In genomic region chr3:151169700-151170224, GRCh38 we compare ENCODE assay signal across 9 cellular contexts. TPM values are rescaled to one million over a fixed set of nuclear protein-coding genes. Genes with fewer than 3 reads are reported as not detected.
DNase-seq lines count a peak whose midpoint lies in the region; ATAC-seq and TF ChIP-seq lines count a peak whose summit lies in the region.
"Had no signal": no experiment of that assay in that cellular context is flagged by ENCODE, and none has a peak within 500 bp of the region (broad histone marks: within the 10 kb centered on the region; RNA-seq: fewer than 3 reads in every experiment).

No MANE protein-coding gene starts in this region.

- ATAC-seq in HG03565 (IDR thresholded peaks at IDR 0.05; ENCODE audit: unreplicated experiment) = peak; percentile 58
- peak; percentile 16 for ATAC-seq in activated CD8-positive, alpha-beta memory T cell treated with anti-CD3 and anti-CD28 coated beads, Interleukin-2, amount 10 ng/mL, durations not matched to agents 7 days and 5 days
- no peak for ATAC-seq in GM21619 (IDR thresholded peaks at IDR 0.05; ENCODE audit: unreplicated experiment)

- H3K27ac ChIP-seq in mucosa of rectum (ENCODE audit: low read depth in 2 of 2, low read length in 2 of 2) = peak overlapping the region; percentile 21 to 24
- H3K27ac ChIP-seq: epithelial cell of prostate had no signal

- no peak overlapping the region for H3K4me3 Mint-ChIP-seq in activated CD8-positive, alpha-beta memory T cell treated with anti-CD3 and anti-CD28 coated beads, Interleukin-2, amount 10 ng/mL, durations not matched to agents 7 days and 5 days
- H3K4me3 Mint-ChIP-seq in osteocyte (ENCODE audit: unreplicated experiment) = no peak overlapping the region

- no peaks in the 10 kb centered on the region for H3K9me3 ChIP-seq in mucosa of rectum (ENCODE audit: control insufficient read depth in 2 of 2, low read length in 2 of 2)

- peaks cover 0 to 3% of the 10 kb centered on the region in 2 donors for H3K4me1 ChIP-seq in mucosa of rectum (ENCODE audit: control insufficient read depth in 2 of 2, insufficient read depth in 2 of 2, low read length in 2 of 2)

- H3K27me3 ChIP-seq in mucosa of rectum (ENCODE audit: control insufficient read depth in 2 of 2, insufficient read depth in 2 of 2, low read length in 2 of 2) = no peaks in the 10 kb centered on the region

- H3K36me3 ChIP-seq in mucosa of rectum (ENCODE audit: control insufficient read depth in 2 of 2, insufficient read depth in 2 of 2, low read length in 2 of 2) = no peaks in the 10 kb centered on the region

- TF ChIP-seq CTCF in GM20000 (IDR thresholded peaks at IDR 0.05; ENCODE audit: extremely low read depth, missing control alignments) = no peak
- TF ChIP-seq CTCF in osteocyte (IDR thresholded peaks at IDR 0.05) = no peak

- peaks cover 51% of the 10 kb centered on the region for H3K4me1 Mint-ChIP-seq in activated CD8-positive, alpha-beta memory T cell treated with anti-CD3 and anti-CD28 coated beads, Interleukin-2, amount 10 ng/mL, durations not matched to agents 7 days and 5 days
- H3K4me1 Mint-ChIP-seq in osteocyte (ENCODE audit: unreplicated experiment) = no peaks in the 10 kb centered on the region

- peak overlapping the region; percentile 94 for H3K27ac Mint-ChIP-seq in activated CD8-positive, alpha-beta memory T cell treated with anti-CD3 and anti-CD28 coated beads, Interleukin-2, amount 10 ng/mL, durations not matched to agents 7 days and 5 days
- H3K27ac Mint-ChIP-seq in osteocyte (ENCODE audit: unreplicated experiment) = no peak overlapping the region

- H3K9me3 Mint-ChIP-seq in activated CD8-positive, alpha-beta memory T cell treated with anti-CD3 and anti-CD28 coated beads, Interleukin-2, amount 10 ng/mL, durations not matched to agents 7 days and 5 days (ENCODE audit: low read depth) = no peaks in the 10 kb centered on the region
- no peaks in the 10 kb centered on the region for H3K9me3 Mint-ChIP-seq in osteocyte (ENCODE audit: unreplicated experiment)

- no peaks in the 10 kb centered on the region for H3K27me3 Mint-ChIP-seq in activated CD8-positive, alpha-beta memory T cell treated with anti-CD3 and anti-CD28 coated beads, Interleukin-2, amount 10 ng/mL, durations not matched to agents 7 days and 5 days
- H3K27me3 Mint-ChIP-seq in osteocyte (ENCODE audit: unreplicated experiment) = no peaks in the 10 kb centered on the region

- H3K9ac ChIP-seq in mucosa of rectum (ENCODE audit: low read depth in 1 of 2, low read length in 2 of 2) = no peak overlapping the region

- H3K4me3 ChIP-seq in mucosa of rectum (ENCODE audit: low read length in 2 of 2) = no peak overlapping the region

- CTCF ChIA-PET in activated CD8-positive, alpha-beta memory T cell treated with anti-CD3 and anti-CD28 coated beads, Interleukin-2, amount 10 ng/mL, durations not matched to agents 7 days and 5 days (lab: Charles Lee) = interaction anchor here (2.6 to 6.1 kb wide), 6 partner anchors 13 to 109 kb away, joined by 12 to 118 read pairs (median 42); partner anchors contain the start of gene P2RY14

- DNase-seq in GM20000 (ENCODE audit: low spot score) (peak; percentile 14), osteocyte (ENCODE audit: extremely low spot score, unreplicated experiment) (no peak), GOT3 (lab: John Stamatoyannopoulos, UW) (no peak)
- DNase-seq in activated CD8-positive, alpha-beta memory T cell treated with anti-CD3 and anti-CD28 coated beads, Interleukin-2, amount 10 ng/mL, durations not matched to agents 7 days and 5 days = peak; percentile 57

- peaks cover 1% of the 10 kb centered on the region for H3K36me3 Mint-ChIP-seq in activated CD8-positive, alpha-beta memory T cell treated with anti-CD3 and anti-CD28 coated beads, Interleukin-2, amount 10 ng/mL, durations not matched to agents 7 days and 5 days
- no peaks in the 10 kb centered on the region for H3K36me3 Mint-ChIP-seq in osteocyte (ENCODE audit: unreplicated experiment)

RNA-seq across cellular contexts. Expression of gene GPR171, which starts 33.3 kb away (rescaled TPM):
- 100 to 1,000 TPM; 153 to 218 TPM for total RNA-seq in activated CD8-positive, alpha-beta memory T cell treated with anti-CD3 and anti-CD28 coated beads, Interleukin-2, amount 10 ng/mL, durations not matched to agents 7 days and 5 days
- total RNA-seq in osteocyte = not detected in 2 replicates
- total RNA-seq: NCI-H460 had no signal

Comparison
In these comparisons a context has a peak if more than half of its experiments do, and no peak if none do; other contexts are left out.
1. DNase-seq: peak in GM20000 (single experiment) and activated CD8-positive, alpha-beta memory T cell treated with anti-CD3 and anti-CD28 coated beads, Interleukin-2, amount 10 ng/mL, durations not matched to agents 7 days and 5 days (single experiment); none in osteocyte (single experiment) and GOT3 (single experiment).
2. RNA of gene GPR171, which starts 33.3 kb away (total RNA-seq): 153 to 218 TPM in activated CD8-positive, alpha-beta memory T cell treated with anti-CD3 and anti-CD28 coated beads, Interleukin-2, amount 10 ng/mL, durations not matched to agents 7 days and 5 days; not detected in osteocyte; every median in the first group is over 100 times any median in the second.